In the genomic region with DNA sequence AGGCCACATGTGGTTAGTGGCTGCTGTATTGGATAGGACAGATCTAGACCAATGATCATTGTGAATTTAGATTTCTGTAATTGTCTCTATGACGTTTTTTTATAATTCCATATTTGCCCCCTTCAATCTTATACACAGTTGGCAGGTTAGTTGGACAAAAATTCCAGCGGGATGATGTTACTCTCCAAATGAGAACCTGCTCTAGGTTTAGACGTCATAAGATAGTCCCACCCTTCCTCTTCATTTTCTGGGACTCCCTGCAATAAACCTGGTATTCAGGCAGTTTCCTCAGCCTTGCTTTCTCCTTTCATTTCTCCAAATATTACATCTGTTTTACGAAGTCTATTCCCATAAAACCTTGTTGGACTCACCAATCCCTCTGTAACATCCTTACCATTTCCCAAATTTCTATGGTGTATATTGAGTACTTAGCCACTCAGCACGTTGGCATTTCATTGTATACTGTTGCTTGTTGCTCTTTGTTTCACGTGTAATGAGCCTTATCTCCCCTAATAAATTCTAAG, we compare ENCODE assay signal across 20 cellular contexts.
"Had no signal": no experiment of that assay in that cellular context is flagged by ENCODE, and none has a peak within 500 bp of the region (broad histone marks: within the 10 kb centered on the region; RNA-seq: fewer than 3 reads in every experiment).

No MANE protein-coding gene starts in this region.

- H3K9ac ChIP-seq: parathyroid adenoma had no signal

- H3K9me3 ChIP-seq: heart right ventricle, testis, tibial nerve, upper lobe of right lung, vagina had no signal

- ATAC-seq: sciatic nerve; stimulated activated naive B cell treated with anti-CD40 and anti-IgM and Interleukin-4, amounts not matched to agents 10 μg/mL and 1 μg/mL and 100 μg/mL, for 72 hours; stimulated activated naive CD8-positive, alpha-beta T cell treated with anti-CD3 and anti-CD28 coated beads, Interleukin-15, amount 100 ng/mL, for 72 hours; upper lobe of right lung had no signal

- H2AFZ ChIP-seq: parathyroid adenoma had no signal

- H3K4me1 ChIP-seq: parathyroid adenoma had no signal

- H3K36me3 ChIP-seq: tibial nerve, upper lobe of right lung, vagina had no signal

- H3K4me3 ChIP-seq: coronary artery, dorsolateral prefrontal cortex, heart right ventricle, testis, tibial nerve, upper lobe of right lung, vagina had no signal

- H3K27me3 ChIP-seq: dorsolateral prefrontal cortex, heart right ventricle, testis, tibial nerve, upper lobe of right lung, vagina had no signal

- H3K27ac ChIP-seq: coronary artery, parathyroid adenoma, testis, tibial nerve, upper lobe of right lung, vagina had no signal

- DNase-seq: dorsolateral prefrontal cortex; effector CD8-positive, alpha-beta T cell; hypothalamus; kidney glomerular epithelial cell; midbrain; nephron progenitor cell; stimulated activated CD4-positive, alpha-beta T cell treated with anti-CD3 and anti-CD28 coated beads, Interleukin-2, amount 100 ng/mL, for 24 hours; stimulated activated CD4-positive, alpha-beta T cell treated with anti-CD3 and anti-CD28 coated beads, Interleukin-4, amount 100 ng/mL, for 4 hours; stimulated activated naive B cell treated with anti-CD40 and anti-IgM and Interleukin-4, amounts not matched to agents 10 μg/mL and 1 μg/mL and 100 μg/mL, for 72 hours; stimulated activated naive CD8-positive, alpha-beta T cell treated with anti-CD3 and anti-CD28 coated beads, Interleukin-15, amount 100 ng/mL, for 72 hours; testis; upper lobe of right lung had no signal

- FAIRE-seq: frontal cortex, islet of Langerhans had no signal
